1 cellular context compared by ENCODE assay signal in genomic region chr2:232988444-232988843, GRCh38.
TF ChIP-seq lines count a peak whose summit lies in the region.

No MANE protein-coding gene starts in this region.

TF ChIP-seq in HepG2, 621 proteins besides CTCF, POLR2A, EP300 and RAD21 (continued from another document):
- TF ChIP-seq AHDC1 (CRISPR knock-in tag; IDR thresholded peaks at IDR 0.05; ENCODE audit: borderline replicate concordance) = peak; percentile 30; the same call in 1 of the 2 replicates
- no peak for TF ChIP-seq ZNF136 (CRISPR knock-in tag; IDR thresholded peaks at IDR 0.05; ENCODE audit: low read depth)
- TF ChIP-seq ARID5B (CRISPR knock-in tag; IDR thresholded peaks at IDR 0.05) = peak; percentile 56
